Comparison of ENCODE assay signal across 8 cellular contexts in the genomic region with DNA sequence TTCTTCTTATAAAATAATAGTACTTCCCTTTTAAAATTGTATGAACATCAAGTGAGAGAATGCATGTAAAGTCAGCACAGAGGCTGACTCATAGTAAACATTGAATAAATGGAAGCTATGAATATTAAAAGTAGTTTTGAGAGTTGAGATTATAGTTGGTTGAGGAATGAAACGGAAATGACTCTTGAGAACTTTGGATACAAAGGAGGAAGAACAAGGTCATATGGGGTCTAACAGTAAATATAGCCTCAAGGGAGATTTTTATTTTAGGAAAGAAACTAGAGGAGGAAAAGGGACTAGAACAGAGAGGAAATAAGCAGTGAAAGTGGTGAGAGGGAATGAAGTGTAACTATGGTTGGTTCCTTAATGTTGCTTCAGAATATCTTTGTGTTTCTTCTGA.
DNase-seq lines count a peak whose midpoint lies in the region; ATAC-seq and TF ChIP-seq lines count a peak whose summit lies in the region.

No MANE protein-coding gene starts in this region.

- no peaks in the 10 kb centered on the region for H3K9me3 ChIP-seq in OCI-LY3 (ENCODE audit: insufficient read depth, low read length)
- H3K9me3 ChIP-seq in gastroesophageal sphincter = no peaks in the 10 kb centered on the region
- no peaks in the 10 kb centered on the region for H3K9me3 ChIP-seq in smooth muscle cell (replicated peaks; ENCODE audit: low read depth)

- TF ChIP-seq EP300 in gastroesophageal sphincter (IDR thresholded peaks at IDR 0.05) = no peak

- no peaks in the 10 kb centered on the region for H3F3A ChIP-seq in smooth muscle cell (ENCODE audit: low read depth)

- TF ChIP-seq CTCF in OCI-LY3 (IDR thresholded peaks at IDR 0.05; ENCODE audit: low read depth, low read length) (no peak), gastroesophageal sphincter (IDR thresholded peaks at IDR 0.05) (no peak), smooth muscle cell (IDR thresholded peaks at IDR 0.05; ENCODE audit: borderline replicate concordance, insufficient read depth, poor library complexity, severe bottlenecking) (no peak)

- H3K4me3 ChIP-seq in OCI-LY3 (ENCODE audit: low read length) (0 out of 2 replicates have a peak overlapping the region, but pooled peaks have one; percentile 9), gastroesophageal sphincter (no peak overlapping the region), smooth muscle cell (no peak overlapping the region)

- H3K27me3 ChIP-seq in OCI-LY3 (ENCODE audit: low read depth, low read length) (no peaks in the 10 kb centered on the region), gastroesophageal sphincter (no peaks in the 10 kb centered on the region), smooth muscle cell (ENCODE audit: low read depth) (no peaks in the 10 kb centered on the region)

- H2AFZ ChIP-seq in OCI-LY3 (ENCODE audit: low read depth, low read length) (no peak overlapping the region), smooth muscle cell (ENCODE audit: low read depth) (no peak overlapping the region)

- H3K4me2 ChIP-seq in OCI-LY3 (ENCODE audit: low read length) (peak overlapping the region; percentile 32), smooth muscle cell (no peak overlapping the region)

- peaks cover 42% of the 10 kb centered on the region for H3K79me2 ChIP-seq in OCI-LY3 (ENCODE audit: low read length)
- H3K79me2 ChIP-seq in smooth muscle cell (ENCODE audit: low read depth) = peaks cover 70% of the 10 kb centered on the region

- H3K4me1 ChIP-seq in OCI-LY3 (ENCODE audit: low read length) = peaks cover 42% of the 10 kb centered on the region
- H3K4me1 ChIP-seq in gastroesophageal sphincter = peaks cover 4 to 61% (median 5%) of the 10 kb centered on the region in 3 donors
- H3K4me1 ChIP-seq in smooth muscle cell (ENCODE audit: low read depth) = peaks cover 4% of the 10 kb centered on the region

- DNase-seq in smooth muscle cell (lab: John Stamatoyannopoulos, UW; ENCODE audit: unreplicated experiment) (no peak), NCI-H446 treated with DMSO at 0.1 percent for 48 hours (lab: John Stamatoyannopoulos, UW) (no peak), NCI-H2029 treated with DMSO at 0.1 percent for 48 hours (lab: John Stamatoyannopoulos, UW) (no peak)

- H3K36me3 ChIP-seq in OCI-LY3 (replicated peaks; ENCODE audit: low read depth, low read length) = peaks cover 9% of the 10 kb centered on the region
- peaks cover 0 to 9% of the 10 kb centered on the region in 2 donors for H3K36me3 ChIP-seq in gastroesophageal sphincter
- no peaks in the 10 kb centered on the region for H3K36me3 ChIP-seq in smooth muscle cell (ENCODE audit: low read depth)

- H3K9ac ChIP-seq in OCI-LY3 (ENCODE audit: low read length) (no peak overlapping the region), smooth muscle cell (ENCODE audit: low read depth) (no peak overlapping the region)

- peaks cover 32% of the 10 kb centered on the region for H4K20me1 ChIP-seq in OCI-LY3 (ENCODE audit: insufficient read depth, low read length)
- peaks cover 49% of the 10 kb centered on the region for H4K20me1 ChIP-seq in smooth muscle cell (ENCODE audit: low read depth)

- ATAC-seq in GM21447 (IDR thresholded peaks at IDR 0.05; ENCODE audit: unreplicated experiment) = peak; percentile 51
- ATAC-seq in gastroesophageal sphincter = no peak
- no peak for ATAC-seq in GM21723 (IDR thresholded peaks at IDR 0.05; ENCODE audit: unreplicated experiment)
- ATAC-seq in HG03108 (IDR thresholded peaks at IDR 0.05; ENCODE audit: unreplicated experiment) = no peak

- H3K27ac ChIP-seq in OCI-LY3 (ENCODE audit: low read length) (peak overlapping the region; percentile 55), gastroesophageal sphincter (peak overlapping the region; percentile 11 to 58 (median 50)), smooth muscle cell (ENCODE audit: low read depth) (peak overlapping the region; percentile 33)

- no peak for TF ChIP-seq POLR2A in gastroesophageal sphincter (IDR thresholded peaks at IDR 0.05)

- WGBS in gastroesophageal sphincter (ENCODE audit: low coverage in 1 of 2), 2 donors = 20% methylated on average over 1 of the region's 1 CpG
- WGBS in smooth muscle cell (ENCODE audit: low lambda C conversion rate) = 86% methylated on average over 1 of the region's 1 CpG
